In genomic region chr3:27714692-27715453, GRCh38 we compare ENCODE assay signal across 9 cellular contexts. TPM values are rescaled to one million over a fixed set of nuclear protein-coding genes. Genes with fewer than 3 reads are reported as not detected.
DNase-seq lines count a peak whose midpoint lies in the region; ATAC-seq lines count a peak whose summit lies in the region.
"Had no signal": no experiment of that assay in that cellular context is flagged by ENCODE, and none has a peak within 500 bp of the region (broad histone marks: within the 10 kb centered on the region; RNA-seq: fewer than 3 reads in every experiment).

No MANE protein-coding gene starts in this region.

- no peaks in the 10 kb centered on the region for H3K36me3 Mint-ChIP-seq in activated naive CD8-positive, alpha-beta T cell treated with anti-CD3 and anti-CD28 coated beads, Interleukin-2, amount 10 ng/mL, durations not matched to agents 7 days and 5 days
- H3K36me3 Mint-ChIP-seq in memory B cell = no peaks in the 10 kb centered on the region

- H3K4me3 ChIP-seq in urinary bladder (ENCODE audit: low read depth, low read length) = peak overlapping the region; percentile 11

- H3K27me3 Mint-ChIP-seq in activated naive CD8-positive, alpha-beta T cell treated with anti-CD3 and anti-CD28 coated beads, Interleukin-2, amount 10 ng/mL, durations not matched to agents 7 days and 5 days = peaks cover 54% of the 10 kb centered on the region
- H3K27me3 Mint-ChIP-seq in memory B cell = peaks cover 49% of the 10 kb centered on the region

- peak; percentile 58 for DNase-seq in stimulated activated CD4-positive, alpha-beta T cell treated with anti-CD3 and anti-CD28 coated beads, Interleukin-15, amount 100 ng/mL, for 24 hours
- no peak for DNase-seq in stimulated activated CD4-positive, alpha-beta T cell treated with anti-CD3 and anti-CD28 coated beads, Interleukin-2, amount 100 ng/mL, for 48 hours
- peak; percentile 49 for DNase-seq in activated naive CD8-positive, alpha-beta T cell treated with anti-CD3 and anti-CD28 coated beads, Interleukin-2, amount 10 ng/mL, durations not matched to agents 7 days and 5 days
- DNase-seq in memory B cell (ENCODE audit: low spot score in 2 of 2) (peak in 1 of 2 donors; percentile 34), NCI-H1048 (lab: John Stamatoyannopoulos, UW) (no peak), DMS79 (lab: John Stamatoyannopoulos, UW) (no peak)

- H3K27ac ChIP-seq in urinary bladder (ENCODE audit: low read depth) = no peak overlapping the region

- no peaks in the 10 kb centered on the region for H3K9me3 Mint-ChIP-seq in activated naive CD8-positive, alpha-beta T cell treated with anti-CD3 and anti-CD28 coated beads, Interleukin-2, amount 10 ng/mL, durations not matched to agents 7 days and 5 days
- no peaks in the 10 kb centered on the region for H3K9me3 Mint-ChIP-seq in memory B cell

- peaks cover 27% of the 10 kb centered on the region for H3K4me1 Mint-ChIP-seq in activated naive CD8-positive, alpha-beta T cell treated with anti-CD3 and anti-CD28 coated beads, Interleukin-2, amount 10 ng/mL, durations not matched to agents 7 days and 5 days
- H3K4me1 Mint-ChIP-seq in memory B cell = peaks cover 17% of the 10 kb centered on the region

- H3K4me1 ChIP-seq in urinary bladder (ENCODE audit: insufficient read depth) = no peaks in the 10 kb centered on the region

- POLR2A ChIA-PET in activated naive CD8-positive, alpha-beta T cell treated with anti-CD3 and anti-CD28 coated beads, Interleukin-2, amount 10 ng/mL, durations not matched to agents 7 days and 5 days (lab: Charles Lee) = no interaction called here

- H3K36me3 ChIP-seq in urinary bladder (ENCODE audit: insufficient read depth) = no peaks in the 10 kb centered on the region

- WGBS in urinary bladder = 7% methylated on average over 52 of the region's 52 CpGs

- no peak overlapping the region for H3K27ac Mint-ChIP-seq in activated naive CD8-positive, alpha-beta T cell treated with anti-CD3 and anti-CD28 coated beads, Interleukin-2, amount 10 ng/mL, durations not matched to agents 7 days and 5 days
- no peak overlapping the region for H3K27ac Mint-ChIP-seq in memory B cell

- H3K4me3 Mint-ChIP-seq in activated naive CD8-positive, alpha-beta T cell treated with anti-CD3 and anti-CD28 coated beads, Interleukin-2, amount 10 ng/mL, durations not matched to agents 7 days and 5 days = peak overlapping the region; percentile 91
- H3K4me3 Mint-ChIP-seq in memory B cell = peak overlapping the region; percentile 22

- ATAC-seq in activated naive CD8-positive, alpha-beta T cell treated with anti-CD3 and anti-CD28 coated beads, Interleukin-2, amount 10 ng/mL, durations not matched to agents 7 days and 5 days (ENCODE audit: low read depth) = no peak
- ATAC-seq in memory B cell (ENCODE audit: low read depth) (no peak), GM21825 (IDR thresholded peaks at IDR 0.05; ENCODE audit: unreplicated experiment) (no peak)

RNA-seq across cellular contexts. Expression of gene EOMES, which starts 7.2 kb away (rescaled TPM):
- 10 to 100 TPM; 35.5 to 44.5 TPM for total RNA-seq in activated naive CD8-positive, alpha-beta T cell treated with anti-CD3 and anti-CD28 coated beads, Interleukin-2, amount 10 ng/mL, durations not matched to agents 7 days and 5 days
- total RNA-seq in urinary bladder = 0.74 TPM
- polyA plus RNA-seq in urinary bladder = 0.10 TPM
- total RNA-seq: lung microvascular endothelial cell had no signal

Comparison
In these comparisons a context has a peak if more than half of its experiments do, and no peak if none do; other contexts are left out.
1. DNase-seq: peak in stimulated activated CD4-positive, alpha-beta T cell treated with anti-CD3 and anti-CD28 coated beads, Interleukin-15, amount 100 ng/mL, for 24 hours (single experiment) and activated naive CD8-positive, alpha-beta T cell treated with anti-CD3 and anti-CD28 coated beads, Interleukin-2, amount 10 ng/mL, durations not matched to agents 7 days and 5 days (single experiment); none in stimulated activated CD4-positive, alpha-beta T cell treated with anti-CD3 and anti-CD28 coated beads, Interleukin-2, amount 100 ng/mL, for 48 hours (0 of 2), NCI-H1048 (single experiment) and DMS79 (single experiment).
2. RNA of gene EOMES, which starts 7.2 kb away (total RNA-seq): 35.5 to 44.5 TPM in activated naive CD8-positive, alpha-beta T cell treated with anti-CD3 and anti-CD28 coated beads, Interleukin-2, amount 10 ng/mL, durations not matched to agents 7 days and 5 days; 0.74 TPM in urinary bladder (single experiment); every median in the first group is over 10 times any median in the second.